15 cellular contexts compared by ENCODE assay signal in the genomic region with DNA sequence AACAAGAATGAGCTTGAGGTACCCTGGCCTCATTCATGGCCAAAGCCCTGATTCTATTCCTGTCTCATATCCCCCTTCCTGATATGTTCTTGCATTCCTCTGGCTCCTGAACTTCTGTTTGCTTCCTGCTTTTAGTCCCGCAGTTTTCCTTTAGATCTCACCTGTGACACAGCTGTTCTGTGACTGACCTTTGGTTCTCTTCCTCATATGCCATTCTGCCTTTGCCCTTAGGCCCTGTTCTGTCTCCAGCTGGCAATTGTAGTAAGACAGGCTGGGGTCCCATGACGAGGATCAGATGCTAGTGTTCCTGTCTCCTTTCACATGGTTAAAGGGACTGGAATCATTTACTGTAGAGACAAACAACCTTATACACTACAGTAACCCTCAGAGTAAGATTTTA. TPM values are rescaled to one million over a fixed set of nuclear protein-coding genes. Genes with fewer than 3 reads are reported as not detected.
DNase-seq lines count a peak whose midpoint lies in the region; ATAC-seq lines count a peak whose summit lies in the region.
"Had no signal": no experiment of that assay in that cellular context is flagged by ENCODE, and none has a peak within 500 bp of the region (broad histone marks: within the 10 kb centered on the region; RNA-seq: fewer than 3 reads in every experiment).

No MANE protein-coding gene starts in this region.

- no peaks in the 10 kb centered on the region for H3K36me3 ChIP-seq in SK-N-MC (ENCODE audit: insufficient read depth, low read length)
- H3K36me3 ChIP-seq: suprapubic skin had no signal

- H3K4me3 ChIP-seq in SK-N-MC: no peak overlapping the region
- H3K4me3 ChIP-seq: BLaER1 treated with 17β-estradiol and CSF1 and Interleukin-3, amounts not matched to agents 10 nM and 100 nM; suprapubic skin had no signal

- H3K9ac ChIP-seq in SK-N-MC (ENCODE audit: insufficient read length): peak overlapping the region; percentile 33
- H3K9ac ChIP-seq: BLaER1 treated with 17β-estradiol and CSF1 and Interleukin-3, amounts not matched to agents 10 nM and 100 nM had no signal

- H3K9me3 ChIP-seq in SK-N-MC (ENCODE audit: low read depth, low read length): no peaks in the 10 kb centered on the region
- H3K9me3 ChIP-seq: suprapubic skin had no signal

- peak; percentile 26 for DNase-seq in NCI-H82 (lab: John Stamatoyannopoulos, UW)
- no peak for DNase-seq in NCI-H82 treated with DMSO at 0.1 percent for 48 hours (lab: John Stamatoyannopoulos, UW; ENCODE audit: unreplicated experiment)
- DNase-seq in SK-N-MC (ENCODE audit: low read depth, low spot score): no peak
- DNase-seq in islet precursor cell: peak; percentile 88
- DNase-seq in renal cortical epithelial cell (ENCODE audit: low read depth): peak; percentile 10
- DNase-seq in kidney glomerular epithelial cell (lab: John Stamatoyannopoulos, UW): no peak
- DNase-seq in C1 segment of cervical spinal cord (lab: John Stamatoyannopoulos, UW): no peak
- DNase-seq: 8988T; activated naive CD4-positive, alpha-beta T cell; NCI-H1694 treated with DMSO at 0.1 percent for 48 hours; NCI-H524 had no signal

- 0 out of 2 replicates have a peak overlapping the region, but pooled peaks have one; percentile 48 for H3K27ac ChIP-seq in SK-N-MC
- H3K27ac ChIP-seq: BLaER1 treated with 17β-estradiol and CSF1 and Interleukin-3, amounts not matched to agents 10 nM and 100 nM; suprapubic skin had no signal

- no peak for ATAC-seq in HG03095 (IDR thresholded peaks at IDR 0.05; ENCODE audit: unreplicated experiment)
- ATAC-seq: WTC11 had no signal

RNA-seq across cellular contexts. Expression of a gene that starts 59.0 kb away (rescaled TPM):
- total RNA-seq in renal cortical epithelial cell: 0.87 and 1.3 TPM in 2 replicates

Comparison
In these comparisons a context has a peak if more than half of its experiments do, and no peak if none do; other contexts are left out.
1. DNase-seq: peak in NCI-H82 (single experiment), islet precursor cell (single experiment) and renal cortical epithelial cell (single experiment); none in NCI-H82 treated with DMSO at 0.1 percent for 48 hours (single experiment), SK-N-MC (single experiment), kidney glomerular epithelial cell (single experiment) and C1 segment of cervical spinal cord (0 of 14).